In genomic region chr7:17769918-17770317, GRCh38 we compare ENCODE assay signal across 7 cellular contexts.
A peak's percentile ranks its signal among the peaks of the same experiment; 100 is the strongest.
DNase-seq lines count a peak whose midpoint lies in the region; ATAC-seq, FAIRE-seq and TF ChIP-seq lines count a peak whose summit lies in the region.

No MANE protein-coding gene starts in this region.

- no peak overlapping the region for H3K4me2 ChIP-seq in GM12878 (ENCODE audit: control insufficient read depth, insufficient read depth)

- TF ChIP-seq CTCF in GM12865 (IDR thresholded peaks at IDR 0.05; ENCODE audit: insufficient read depth, low read depth, low read length, missing control alignments) = peak; percentile 68
- peak; percentile 73 to 86 (median 74) for TF ChIP-seq CTCF in GM12878 (IDR thresholded peaks at IDR 0.05 in 2 of 3, conservative IDR thresholded peaks at IDR 0.05 in 1 of 3; ENCODE audit: control insufficient read depth in 2 of 3, extremely low read depth in 1 of 3, insufficient read depth in 1 of 3, low read depth in 3 of 3, low read length in 3 of 3)

- FAIRE-seq in GM12878 (lab: Jason Lieb, UNC) = no peak

- no peak overlapping the region for H3K27ac ChIP-seq in GM12878 (ENCODE audit: control insufficient read depth, insufficient read depth)

- TF ChIP-seq RAD21 in GM12878 (IDR thresholded peaks at IDR 0.05; ENCODE audit: insufficient read depth, low read depth, low read length) = peak; percentile 99

- CTCF ChIA-PET in GM12878 (lab: Yijun Ruan, JAX) = interaction anchor here (0.7 to 5.4 kb wide), 62 partner anchors 8 to 840 kb away, joined by 3 to 193 read pairs (median 5); partner anchors contain the start of gene SNX13

- DNase-seq in GM12865 (ENCODE audit: low read depth) (peak; percentile 81), NCI-H128 (lab: John Stamatoyannopoulos, UW; ENCODE audit: unreplicated experiment) (peak; percentile 59), SW 1271 (lab: John Stamatoyannopoulos, UW) (peak; percentile 24 to 78), GM12878 (ENCODE audit: low read depth, low spot score) (no peak), iPS-NIHi7 (ENCODE audit: extremely low spot score) (peak; percentile 58)
- peak; percentile 49 for DNase-seq in stimulated activated CD4-positive, alpha-beta T cell treated with anti-CD3 and anti-CD28 coated beads, Interleukin-1b, Interleukin-23, amount 100 ng/mL, for 48 hours

- no peak overlapping the region for H3K9ac ChIP-seq in GM12878 (ENCODE audit: control insufficient read depth, insufficient read depth, low read length)

- POLR2A ChIA-PET in GM12878 (lab: Charles Lee) = interaction anchor here (1.0 to 1.2 kb wide), 2 partner anchors 168 to 896 kb away, joined by 3 to 4 read pairs; no protein-coding TSS in a partner anchor

- RAD21 ChIA-PET in GM12878 (lab: Charles Lee; ENCODE audit: unreplicated experiment) = interaction anchor here (0.6 to 4.3 kb wide), 36 partner anchors 12 to 582 kb away, joined by 3 to 94 read pairs (median 4); partner anchors contain the start of gene SNX13

- H3K79me2 ChIP-seq in GM12878 (ENCODE audit: control insufficient read depth, insufficient read depth, low read length) = no peaks in the 10 kb centered on the region

- H3K27me3 ChIP-seq in GM12878 (replicated peaks in 1 of 2; ENCODE audit: control insufficient read depth in 2 of 2, insufficient read depth in 2 of 2, low read length in 1 of 2) = no peaks in the 10 kb centered on the region

- in situ Hi-C loops in GM12878 (cut with MboI) = loop anchor here (10.0 kb wide), 1 partner anchor 555 kb away; no protein-coding TSS in a partner anchor

- 0 out of 2 replicates have a peak, but pooled peaks cover 3% of the 10 kb centered on the region for H3K4me1 ChIP-seq in GM12878 (ENCODE audit: control insufficient read depth, insufficient read depth, low read length)

- ATAC-seq in HG02610 (IDR thresholded peaks at IDR 0.05; ENCODE audit: unreplicated experiment) = peak; percentile 46
- peak; percentile 85 for ATAC-seq in GM12878

- 2% methylated on average over 2 of the region's 2 CpGs for WGBS in GM12878 (ENCODE audit: insufficient coverage, insufficient replicate concordance, low lambda C conversion rate, missing lambda C conversion rate)

- intact Hi-C loops in GM12878 (cut with micrococcal nuclease; ENCODE audit: unreplicated experiment) = loop anchor here (1.0 to 2.0 kb wide), 4 partner anchors 63 to 575 kb away; no protein-coding TSS in a partner anchor

- H4K20me1 ChIP-seq in GM12878 (ENCODE audit: control insufficient read depth, insufficient read depth) = no peaks in the 10 kb centered on the region

- H3K4me3 ChIP-seq in GM12865 (ENCODE audit: low read depth, low read length) = no peak overlapping the region
- no peak overlapping the region for H3K4me3 ChIP-seq in GM12878

- no peaks in the 10 kb centered on the region for H3K9me3 ChIP-seq in GM12878 (replicated peaks; ENCODE audit: control insufficient read depth, insufficient read depth, low read length)

- TF ChIP-seq EP300 in GM12878 (IDR thresholded peaks at IDR 0.05; ENCODE audit: borderline replicate concordance in 1 of 2, control insufficient read depth in 1 of 2, low read depth in 2 of 2, low read length in 2 of 2) = no peak

- SMC1A ChIA-PET in GM12878 (lab: Charles Lee; ENCODE audit: uncharacterized antibody, unreplicated experiment) = interaction anchor here (0.7 to 4.5 kb wide), 55 partner anchors 8 to 583 kb away, joined by 3 to 63 read pairs (median 5); no protein-coding TSS in a partner anchor

- TF ChIP-seq POLR2A in GM12878 (IDR thresholded peaks at IDR 0.05; ENCODE audit: low read depth, low read length) = no peak

- H3K36me3 ChIP-seq in GM12878 (ENCODE audit: control insufficient read depth in 2 of 2, insufficient read depth in 2 of 2, low read length in 1 of 2) = no peaks in the 10 kb centered on the region

- no TSS peak for BruUV-seq in GM12878 (replicated peaks; lab: Mats Ljungman, UMichigan)

- no peak overlapping the region for H2AFZ ChIP-seq in GM12878 (ENCODE audit: control insufficient read depth, low read depth, low read length)

TF ChIP-seq in GM12878, 131 proteins besides CTCF, POLR2A, EP300 and RAD21:
- 0 out of 2 replicates have a peak, but pooled peaks have one; percentile 21 for TF ChIP-seq SPI1 (IDR thresholded peaks at IDR 0.05; ENCODE audit: borderline replicate concordance, insufficient read depth, low read depth, low read length)
- TF ChIP-seq RB1 (IDR thresholded peaks at IDR 0.05; ENCODE audit: borderline replicate concordance) = 0 out of 2 replicates have a peak, but pooled peaks have one; percentile 37
- no peak for TF ChIP-seq STAT1 (conservative IDR thresholded peaks at IDR 0.05)
- peak; percentile 50; the same call in 1 of the 2 replicates for TF ChIP-seq YY1 (IDR thresholded peaks at IDR 0.05; ENCODE audit: low read depth, low read length)
- TF ChIP-seq RELA (IDR thresholded peaks at IDR 0.05; ENCODE audit: borderline replicate concordance, partially characterized antibody) = peak; percentile 31
- no peak for TF ChIP-seq SREBF2 (IDR thresholded peaks at IDR 0.05; ENCODE audit: low read length)
- TF ChIP-seq SMC3 (IDR thresholded peaks at IDR 0.05; ENCODE audit: borderline replicate concordance, low read length) = peak; percentile 92
- no peak for TF ChIP-seq CBX5 (IDR thresholded peaks at IDR 0.05; ENCODE audit: low read depth)
- no peak for TF ChIP-seq ZNF592 (IDR thresholded peaks at IDR 0.05)
- TF ChIP-seq NRF1 (conservative IDR thresholded peaks at IDR 0.05; ENCODE audit: low read depth, low read length) = no peak
- TF ChIP-seq ZSCAN29 (IDR thresholded peaks at IDR 0.05) = no peak
TF ChIP-seq in GM12878: peak in this region for 5.
